In the genomic region with DNA sequence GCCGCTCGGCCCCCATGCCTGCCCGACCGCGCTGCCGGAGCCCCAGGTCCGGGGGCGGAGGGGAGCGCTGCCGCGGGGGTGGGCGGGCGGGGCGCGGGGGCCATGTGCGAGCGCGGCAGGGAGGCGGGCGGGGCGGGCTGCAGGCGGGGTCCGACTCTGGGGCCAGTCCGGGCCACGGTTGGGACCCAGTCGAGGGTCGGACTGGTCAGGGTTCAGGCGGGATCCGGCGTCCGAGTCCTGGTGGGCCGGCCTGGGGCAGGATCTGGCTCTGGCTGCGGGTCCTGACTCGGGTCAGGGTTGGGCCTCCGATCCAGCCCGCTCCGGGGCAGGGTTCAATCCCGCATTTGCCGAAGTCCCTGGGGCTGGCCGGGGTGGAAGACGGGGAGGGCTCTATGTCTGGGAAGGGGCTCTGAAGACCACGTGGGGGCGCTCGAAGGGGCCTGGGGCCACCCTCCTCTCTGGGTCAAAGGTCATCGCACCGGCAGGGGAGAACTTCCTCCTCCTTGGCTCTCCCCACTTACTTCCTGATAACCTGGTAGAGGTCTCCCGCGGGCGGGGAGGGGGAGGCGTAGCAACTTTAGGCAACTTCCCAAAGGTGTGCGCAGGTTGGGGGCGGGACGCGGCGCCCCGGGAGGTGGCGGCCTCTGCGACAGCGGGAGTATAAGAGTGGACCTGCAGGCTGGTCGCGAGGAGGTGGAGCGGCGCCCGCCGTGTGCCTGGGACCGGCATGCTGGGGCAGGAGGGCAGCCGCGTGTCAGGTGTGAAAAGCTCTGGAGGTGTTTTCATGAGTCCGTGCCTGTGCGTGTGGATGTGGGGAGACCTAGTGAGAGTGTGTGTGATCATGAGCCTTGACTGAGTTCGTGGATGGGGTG, we compare ENCODE assay signal across 8 cellular contexts.
DNase-seq lines count a peak whose midpoint lies in the region; ATAC-seq and TF ChIP-seq lines count a peak whose summit lies in the region.

No MANE protein-coding gene starts in this region.

- peak; percentile 27 for ATAC-seq in GM21529 (IDR thresholded peaks at IDR 0.05; ENCODE audit: unreplicated experiment)

- peak overlapping the region; percentile 58 for H3K4me3 ChIP-seq in astrocyte of the cerebellum (ENCODE audit: low read depth, low read length)

- in situ Hi-C loops in astrocyte of the cerebellum (cut with HindIII; ENCODE audit: low sequenced_read_pairs): no loop called here

- H3K4me1 Mint-ChIP-seq in T-helper 2 cell treated with Interferon-gamma antibody and Interleukin-4, amounts not matched to agents 5 μg/mL and 100 μg/mL, for 36 hours (ENCODE audit: low read depth): peaks cover 19% of the 10 kb centered on the region

- peak overlapping the region; percentile 87 for H3K27ac Mint-ChIP-seq in T-helper 2 cell treated with Interferon-gamma antibody and Interleukin-4, amounts not matched to agents 5 μg/mL and 100 μg/mL, for 36 hours

- DNase-seq in DMS79 (lab: John Stamatoyannopoulos, UW): peak; percentile 31
- DNase-seq in LoVo (ENCODE audit: low spot score): peak; percentile 81
- DNase-seq in T-helper 2 cell treated with Interferon-gamma antibody and Interleukin-4, amounts not matched to agents 5 μg/mL and 100 μg/mL, for 36 hours (ENCODE audit: low spot score): peak; percentile 72
- DNase-seq in astrocyte of the cerebellum (ENCODE audit: low read depth): no peak
- DNase-seq in iPS-NIHi11 (ENCODE audit: low spot score): peak; percentile 58
- peak; percentile 51 to 66 for DNase-seq in stimulated activated CD4-positive, alpha-beta T cell treated with anti-CD3 and anti-CD28 coated beads, Interleukin-12 subunit alpha, Interleukin-12 subunit beta, amount 100 ng/mL, for 24 hours (ENCODE audit: low read depth in 2 of 2)
- DNase-seq in dedifferentiated amniotic fluid mesenchymal stem cell (ENCODE audit: extremely low spot score): no peak

- H3K4me3 Mint-ChIP-seq in T-helper 2 cell treated with Interferon-gamma antibody and Interleukin-4, amounts not matched to agents 5 μg/mL and 100 μg/mL, for 36 hours: peak overlapping the region; percentile 98

- peak; percentile 39 for TF ChIP-seq CTCF in astrocyte of the cerebellum (IDR thresholded peaks at IDR 0.05; ENCODE audit: low read depth, low read length, missing control alignments)

- H3K27me3 Mint-ChIP-seq in T-helper 2 cell treated with Interferon-gamma antibody and Interleukin-4, amounts not matched to agents 5 μg/mL and 100 μg/mL, for 36 hours (ENCODE audit: low read depth): peaks cover 5% of the 10 kb centered on the region

- no peaks in the 10 kb centered on the region for H3K9me3 Mint-ChIP-seq in T-helper 2 cell treated with Interferon-gamma antibody and Interleukin-4, amounts not matched to agents 5 μg/mL and 100 μg/mL, for 36 hours

- H3K36me3 Mint-ChIP-seq in T-helper 2 cell treated with Interferon-gamma antibody and Interleukin-4, amounts not matched to agents 5 μg/mL and 100 μg/mL, for 36 hours (ENCODE audit: low read depth): peaks cover 11% of the 10 kb centered on the region

Comparison
In these comparisons a context has a peak if more than half of its experiments do, and no peak if none do; other contexts are left out.
1. DNase-seq: peak in DMS79 (single experiment), LoVo (single experiment), T-helper 2 cell treated with Interferon-gamma antibody and Interleukin-4, amounts not matched to agents 5 μg/mL and 100 μg/mL, for 36 hours (single experiment), iPS-NIHi11 (single experiment) and stimulated activated CD4-positive, alpha-beta T cell treated with anti-CD3 and anti-CD28 coated beads, Interleukin-12 subunit alpha, Interleukin-12 subunit beta, amount 100 ng/mL, for 24 hours (2 of 2); none in astrocyte of the cerebellum (single experiment) and dedifferentiated amniotic fluid mesenchymal stem cell (single experiment).